17 cellular contexts compared by ENCODE assay signal in genomic region chrX:39749135-39749534, GRCh38.
"Had no signal": no experiment of that assay in that cellular context is flagged by ENCODE, and none has a peak within 500 bp of the region (broad histone marks: within the 10 kb centered on the region; RNA-seq: fewer than 3 reads in every experiment).

No MANE protein-coding gene starts in this region.

- H3K9me3 ChIP-seq: breast epithelium, esophagus squamous epithelium, left lung, SJSA1, upper lobe of left lung had no signal

- DNase-seq: activated CD4-positive, alpha-beta T cell treated with anti-CD3 and anti-CD28 coated beads for 1 hour; activated effector memory CD4-positive, alpha-beta T cell treated with anti-CD3 and anti-CD28 coated beads, Interleukin-2, amount 50 U/mL, for 16 hours; activated naive CD4-positive, alpha-beta T cell treated with anti-CD3 and anti-CD28 coated beads, Interleukin-2, amount 50 U/mL, for 16 hours; activated T-cell treated with anti-CD3 and anti-CD28 coated beads, Interleukin-2, amount 50 U/mL, for 72 hours; cerebellar nuclear complex; effector memory CD4-positive, alpha-beta T cell; esophagus squamous epithelium; foreskin keratinocyte; left lung; naive thymus-derived CD4-positive, alpha-beta T cell; stimulated activated CD4-positive, alpha-beta T cell treated with anti-CD3 and anti-CD28 coated beads, Interleukin-2, amount 100 ng/mL, for 24 hours; stimulated activated naive CD4-positive, alpha-beta T cell treated with Interleukin-2 at 50 U/mL for 16 hours; upper lobe of left lung; WERI-Rb-1 had no signal

- H3K27ac ChIP-seq: breast epithelium, esophagus squamous epithelium, foreskin keratinocyte, left lung, neural progenitor cell, SJSA1, upper lobe of left lung, WERI-Rb-1 had no signal

- H3K36me3 ChIP-seq: breast epithelium, esophagus squamous epithelium, left lung, neural progenitor cell, SJSA1, upper lobe of left lung, WERI-Rb-1 had no signal

- ATAC-seq: activated T-cell treated with anti-CD3 and anti-CD28 coated beads, Interleukin-2, amount 50 U/mL, for 72 hours; foreskin keratinocyte had no signal

- H3K4me3 ChIP-seq: breast epithelium, esophagus squamous epithelium, left lung, neural progenitor cell, SJSA1, upper lobe of left lung had no signal

- H3K4me1 ChIP-seq: breast epithelium, esophagus squamous epithelium, foreskin keratinocyte, neural progenitor cell, SJSA1 had no signal

- H3K27me3 ChIP-seq: esophagus squamous epithelium, foreskin keratinocyte, left lung, neural progenitor cell, SJSA1, upper lobe of left lung had no signal
